Comparison of ENCODE assay signal across 8 cellular contexts in genomic region chr7:128921866-128922440, GRCh38. TPM values are rescaled to one million over a fixed set of nuclear protein-coding genes. Genes with fewer than 3 reads are reported as not detected.
"Had no signal": no experiment of that assay in that cellular context is flagged by ENCODE, and none has a peak within 500 bp of the region (broad histone marks: within the 10 kb centered on the region; RNA-seq: fewer than 3 reads in every experiment).

No MANE protein-coding gene starts in this region.

- H3K4me3 ChIP-seq: ovary, stomach had no signal

- ATAC-seq: foreskin keratinocyte, left lobe of liver had no signal

- H3K4me1 ChIP-seq: foreskin keratinocyte, stomach had no signal

- DNase-seq: activated naive CD4-positive, alpha-beta T cell; foreskin keratinocyte; stimulated activated CD4-positive, alpha-beta T cell treated with anti-CD3 and anti-CD28 coated beads, Interleukin-15, amount 100 ng/mL, for 24 hours; stimulated activated CD4-positive, alpha-beta T cell treated with anti-CD3 and anti-CD28 coated beads, Interleukin-4, amount 100 ng/mL, for 4 hours had no signal

- H3K27me3 ChIP-seq: ovary had no signal

- H3K36me3 ChIP-seq: ovary, stomach had no signal

- H3K9me3 ChIP-seq: ovary, stomach had no signal

- H3K27ac ChIP-seq: foreskin keratinocyte, ovary, stomach had no signal

RNA-seq across cellular contexts. Expression of gene KCP, which starts 11.4 kb away (rescaled TPM):
- total RNA-seq: endothelial cell of umbilical vein, foreskin keratinocyte had no signal
